In genomic region chr4:1856920-1857699, GRCh38 we compare ENCODE assay signal across 8 cellular contexts. TPM values are rescaled to one million over a fixed set of nuclear protein-coding genes. Genes with fewer than 3 reads are reported as not detected.
DNase-seq lines count a peak whose midpoint lies in the region; ATAC-seq, FAIRE-seq and TF ChIP-seq lines count a peak whose summit lies in the region.

No MANE protein-coding gene starts in this region.

- no peak for TF ChIP-seq EP300 in K562 (IDR thresholded peaks at IDR 0.05; ENCODE audit: low read length)

- peaks cover 13% of the 10 kb centered on the region for H3K36me3 Mint-ChIP-seq in HFFc6 (ENCODE audit: low read depth)
- peaks cover 0 to 11% of the 10 kb centered on the region in 2 donors for H3K36me3 Mint-ChIP-seq in stimulated activated naive B cell treated with anti-CD40 and anti-IgM and Interleukin-4, amounts not matched to agents 10 μg/mL and 1 μg/mL and 100 μg/mL, for 72 hours

- in situ Hi-C loops in K562 (cut with MboI) = no loop called here

- TF ChIP-seq POLR2A in K562 (conservative IDR thresholded peaks at IDR 0.05) = no peak

- H2AFZ ChIP-seq in K562 (ENCODE audit: low read depth, low read length) = peak overlapping the region; percentile 96
- peak overlapping the region; percentile 86 for H2AFZ ChIP-seq in keratinocyte (ENCODE audit: control insufficient read depth, low read length)

- H3K4me3 Mint-ChIP-seq in HFFc6 = peak overlapping the region; percentile 89
- peak overlapping the region; percentile 86 to 91 for H3K4me3 Mint-ChIP-seq in stimulated activated naive B cell treated with anti-CD40 and anti-IgM and Interleukin-4, amounts not matched to agents 10 μg/mL and 1 μg/mL and 100 μg/mL, for 72 hours

- H3K27me3 ChIP-seq in K562 (ENCODE audit: control insufficient read depth in 2 of 2, insufficient read depth in 2 of 2, low read length in 2 of 2) (no peaks in the 10 kb centered on the region), keratinocyte (ENCODE audit: control insufficient read depth, extremely low read depth, insufficient read depth, low read length) (peaks cover 2% of the 10 kb centered on the region)

- H3K9me3 ChIP-seq in K562 (replicated peaks; ENCODE audit: control insufficient read depth, insufficient read depth, low read depth, low read length) = no peaks in the 10 kb centered on the region
- H3K9me3 ChIP-seq in keratinocyte (ENCODE audit: control insufficient read depth, low read depth, low read length) = no peaks in the 10 kb centered on the region

- H3K4me1 ChIP-seq in K562 (replicated peaks in 1 of 2; ENCODE audit: control insufficient read depth in 2 of 2, insufficient read depth in 2 of 2, low read length in 2 of 2) (peaks cover 32 to 55% of the 10 kb centered on the region in 2 experiments), keratinocyte (ENCODE audit: control insufficient read depth, extremely low read depth, insufficient read depth, low read length) (peaks cover 30% of the 10 kb centered on the region)

- peaks cover 60% of the 10 kb centered on the region for H3K79me2 ChIP-seq in K562 (ENCODE audit: control insufficient read depth, insufficient read depth, low read length)
- peaks cover 54% of the 10 kb centered on the region for H3K79me2 ChIP-seq in keratinocyte (ENCODE audit: control insufficient read depth, insufficient read depth, low read length)

- ATAC-seq in K562 (peak; percentile 17), HG03196 (IDR thresholded peaks at IDR 0.05; ENCODE audit: unreplicated experiment) (no peak)
- ATAC-seq in stimulated activated naive B cell treated with anti-CD40 and anti-IgM and Interleukin-4, amounts not matched to agents 10 μg/mL and 1 μg/mL and 100 μg/mL, for 72 hours (replicated peaks) = no peak

- dilution Hi-C loops in keratinocyte (cut with MboI; ENCODE audit: extremely low pct_ligation_motif_present, low sequenced_read_pairs) = no loop called here

- H3K9me3 Mint-ChIP-seq in HFFc6 = no peaks in the 10 kb centered on the region
- no peaks in the 10 kb centered on the region for H3K9me3 Mint-ChIP-seq in stimulated activated naive B cell treated with anti-CD40 and anti-IgM and Interleukin-4, amounts not matched to agents 10 μg/mL and 1 μg/mL and 100 μg/mL, for 72 hours

- H4K20me1 ChIP-seq in K562 (replicated peaks; ENCODE audit: control insufficient read depth, insufficient read depth, low read length) (peaks cover 15% of the 10 kb centered on the region; the same call in 1 of the 2 replicates), keratinocyte (ENCODE audit: control insufficient read depth, extremely low read depth, insufficient read depth, low read length) (peaks cover 6% of the 10 kb centered on the region)

- POLR2A ChIA-PET in K562 (lab: Yijun Ruan, JAX) = interaction anchor here (0.7 to 4.3 kb wide), 7 partner anchors 10 to 197 kb away, joined by 3 to 17 read pairs (median 4); partner anchors contain the start of gene NSD2

- intact Hi-C loops in K562 (cut with micrococcal nuclease) = loop anchor here (1.0 kb wide), 1 partner anchor 42 kb away; no protein-coding TSS in a partner anchor

- H3K4me2 ChIP-seq in K562 (ENCODE audit: insufficient read depth, low read length) (peak overlapping the region; percentile 91), keratinocyte (ENCODE audit: control insufficient read depth, extremely low read depth, insufficient read depth, low read depth, low read length) (peak overlapping the region; percentile 91)

- BruUV-seq in K562 (replicated peaks; lab: Mats Ljungman, UMichigan) = no TSS peak

- DNase-seq in AG08395 (ENCODE audit: low spot score) (peak; percentile 44), HFFc6 (no peak), K562 (ENCODE audit: extremely low read depth in 1 of 4, low spot score in 3 of 4) (peak in 3 of 4 experiments; percentile 43 to 54 (median 43)), keratinocyte (ENCODE audit: low read depth, low spot score) (no peak), NCI-H1930 (lab: John Stamatoyannopoulos, UW) (no peak), cerebellar nuclear complex (lab: John Stamatoyannopoulos, UW) (no peak)
- DNase-seq in stimulated activated naive B cell treated with anti-CD40 and anti-IgM and Interleukin-4, amounts not matched to agents 10 μg/mL and 1 μg/mL and 100 μg/mL, for 72 hours = no peak

- H3K9me1 ChIP-seq in K562 (ENCODE audit: control insufficient read depth, insufficient read depth, low read length) (peaks cover 11% of the 10 kb centered on the region), keratinocyte (ENCODE audit: control insufficient read depth, extremely low read depth, insufficient read depth, low read length) (peaks cover 9% of the 10 kb centered on the region)

- peak overlapping the region; percentile 79 for H3K27ac Mint-ChIP-seq in HFFc6
- peak overlapping the region; percentile 88 for H3K27ac Mint-ChIP-seq in stimulated activated naive B cell treated with anti-CD40 and anti-IgM and Interleukin-4, amounts not matched to agents 10 μg/mL and 1 μg/mL and 100 μg/mL, for 72 hours

- WGBS in K562 (ENCODE audit: insufficient coverage, low coverage, missing lambda C conversion rate) = 28% methylated on average over 27 of the region's 33 CpGs

- H3K4me1 Mint-ChIP-seq in HFFc6 (ENCODE audit: low read depth) = peaks cover 37% of the 10 kb centered on the region
- peaks cover 29 to 50% of the 10 kb centered on the region in 2 donors for H3K4me1 Mint-ChIP-seq in stimulated activated naive B cell treated with anti-CD40 and anti-IgM and Interleukin-4, amounts not matched to agents 10 μg/mL and 1 μg/mL and 100 μg/mL, for 72 hours

- H3K9ac ChIP-seq in K562 (ENCODE audit: insufficient read depth in 1 of 2, low read depth in 2 of 2, low read length in 2 of 2) (peak overlapping the region; percentile 84 to 100), keratinocyte (ENCODE audit: control insufficient read depth, extremely low read depth, insufficient read depth, low read length) (peak overlapping the region; percentile 94)

- TF ChIP-seq RAD21 in K562 (CRISPR knock-in tag; conservative IDR thresholded peaks at IDR 0.05 in 1 of 2, IDR thresholded peaks at IDR 0.05 in 1 of 2) = no peak

- H3K4me3 ChIP-seq in K562 = peak overlapping the region; percentile 94
- H3K4me3 ChIP-seq in keratinocyte (ENCODE audit: control insufficient read depth in 2 of 3, extremely low read depth in 1 of 3, insufficient read depth in 2 of 3, low read depth in 1 of 3, low read length in 3 of 3) = peak overlapping the region; percentile 82 to 91 (median 85)

- CTCF ChIA-PET in K562 (lab: Yijun Ruan, JAX; ENCODE audit: low intra/inter-chr PET ratio) = interaction anchor here (2.7 kb wide), 1 partner anchor 42 kb away, joined by 6 read pairs; no protein-coding TSS in a partner anchor

- peaks cover 1% of the 10 kb centered on the region; the same call in 1 of the 2 replicates for H3K27me3 Mint-ChIP-seq in HFFc6 (ENCODE audit: insufficient read depth)
- no peaks in the 10 kb centered on the region for H3K27me3 Mint-ChIP-seq in stimulated activated naive B cell treated with anti-CD40 and anti-IgM and Interleukin-4, amounts not matched to agents 10 μg/mL and 1 μg/mL and 100 μg/mL, for 72 hours

- peak overlapping the region; percentile 84 for H3K27ac ChIP-seq in K562 (ENCODE audit: extremely low read depth, low read depth, low read length)
- H3K27ac ChIP-seq in keratinocyte (ENCODE audit: control insufficient read depth, insufficient read depth, low read length) = peak overlapping the region; percentile 61

- FAIRE-seq in K562 (lab: Jason Lieb, UNC) (no peak), keratinocyte (lab: Jason Lieb, UNC) (no peak)

- TF ChIP-seq CTCF in HFFc6 (IDR thresholded peaks at IDR 0.05) = no peak; the same call in 1 of the 2 replicates
- TF ChIP-seq CTCF in K562 (IDR thresholded peaks at IDR 0.05 in 2 of 3, conservative IDR thresholded peaks at IDR 0.05 in 1 of 3; ENCODE audit: insufficient read depth in 2 of 3, low read depth in 1 of 3, low read length in 3 of 3) = 0 out of 6 replicates have a peak, but pooled peaks of 1 of the 3 experiments have one; percentile 3
- TF ChIP-seq CTCF in keratinocyte (optimal IDR thresholded peaks at IDR 0.05 in 1 of 3, IDR thresholded peaks at IDR 0.05 in 1 of 3, conservative IDR thresholded peaks at IDR 0.05 in 1 of 3; ENCODE audit: extremely low read depth in 1 of 3, insufficient read depth in 2 of 3, low read length in 3 of 3) = no peak

- peaks cover 16% of the 10 kb centered on the region for H3K36me3 ChIP-seq in K562 (ENCODE audit: control insufficient read depth, insufficient read depth, low read length)
- H3K36me3 ChIP-seq in keratinocyte (ENCODE audit: control insufficient read depth in 2 of 2, extremely low read depth in 1 of 2, insufficient read depth in 2 of 2, low read length in 2 of 2) = peaks cover 0 to 4% of the 10 kb centered on the region in 2 experiments

RNA-seq across cellular contexts. Expression of gene LETM1, which starts 1.2 kb away (rescaled TPM):
- 10 to 100 TPM; 47.4 to 64.0 (median 53.3) TPM for total RNA-seq in HFFc6 (2021; fragmentation: NEBNext Ultra II Directional; extraction: Animal tissue kit (Norgen Biotek cat#: 25700))
- 127 and 320 TPM in 2 replicates for total RNA-seq in K562 (2011; cell fraction: chromatin; rRNA removed; ENCODE audit: low replicate concordance)
- 226 and 230 TPM in 2 replicates for total RNA-seq in K562 (2011; cell fraction: nucleolus; rRNA removed)
- 127 and 144 TPM in 2 replicates for total RNA-seq in K562 (2011; cell fraction: nucleoplasm; rRNA removed)
- 99.1 and 118 TPM in 2 replicates for total RNA-seq in K562 (2014; rRNA removed)
- total RNA-seq in K562 (2014; rRNA removed; fragmentation: Illumina TruSeq; extraction: Trizol) = 26.9 and 33.1 TPM in 2 replicates
- total RNA-seq in K562 (2015; rRNA removed; fragmentation: Illumina TruSeq; extraction: Trizol) = 48.3 and 49.6 TPM in 2 replicates
- total RNA-seq in K562 (2021) = 105 and 109 TPM in 2 replicates
- 28.3 and 38.6 TPM in 2 replicates for polyA plus RNA-seq in K562 (2011; rRNA removed)
- 25.3 and 48.8 TPM in 2 replicates for polyA plus RNA-seq in K562 (2011; cell fraction: cytosol; rRNA removed)
- polyA plus RNA-seq in K562 (2011; cell fraction: nucleus; rRNA removed) = 122 and 226 TPM in 2 replicates
- polyA plus RNA-seq in K562 (2012) = 34.0 and 53.2 TPM in 2 replicates
- polyA plus RNA-seq in K562 (2014; fragmentation: Illumina TruSeq; extraction: Trizol) = 35.0 and 44.2 TPM in 2 replicates
- polyA plus RNA-seq in K562 (2014; fragmentation: Nextera tagmentation; extraction: Ambion mirVana) = 1 to 10 TPM; 3.9 to 5.6 TPM
- polyA plus RNA-seq in K562 (2014; rRNA removed) = 67.7 and 72.0 TPM in 2 replicates
- 43.8 and 47.1 TPM in 2 replicates for polyA minus RNA-seq in K562 (2011; rRNA and poly(A)+ RNA removed)
- polyA minus RNA-seq in K562 (2011; cell fraction: cytosol; rRNA and poly(A)+ RNA removed) = 67.2 and 76.8 TPM in 2 replicates
- polyA minus RNA-seq in K562 (2011; cell fraction: nucleus; rRNA and poly(A)+ RNA removed) = 76.1 and 82.1 TPM in 2 replicates
- polyA plus RNA-seq in keratinocyte = 23.4 to 37.7 TPM (median 25.6 TPM) in 3 replicates
- 25.1 TPM for polyA plus RNA-seq in keratinocyte (2011; ENCODE audit: low read depth)
- polyA plus RNA-seq in keratinocyte (2011; cell fraction: cytosol; rRNA removed) = 17.1 and 24.3 TPM in 2 replicates
- polyA plus RNA-seq in keratinocyte (2011; cell fraction: nucleus; rRNA removed) = 88.6 TPM in 2 replicates
- polyA plus RNA-seq in keratinocyte (2012; ENCODE audit: low replicate concordance) = 27.2 and 50.9 TPM in 2 replicates
- polyA minus RNA-seq in keratinocyte = 50.8 to 82.7 TPM (median 68.3 TPM) in 3 replicates
- polyA minus RNA-seq in keratinocyte (2011; cell fraction: cytosol; rRNA and poly(A)+ RNA removed) = 134 TPM
- polyA minus RNA-seq in keratinocyte (2011; cell fraction: nucleus; rRNA and poly(A)+ RNA removed) = 103 and 113 TPM in 2 replicates

RNA-seq across cellular contexts. Expression of gene NSD2, which starts 14.1 kb away (rescaled TPM):
- 100 to 1,000 TPM in 4 of 6 experiments, 10 to 100 TPM in 2; 65.2 to 121 (median 109) TPM for total RNA-seq in HFFc6 (2021; fragmentation: NEBNext Ultra II Directional; extraction: Animal tissue kit (Norgen Biotek cat#: 25700))
- 289 and 389 TPM in 2 replicates for total RNA-seq in K562 (2011; cell fraction: chromatin; rRNA removed; ENCODE audit: low replicate concordance)
- total RNA-seq in K562 (2011; cell fraction: nucleolus; rRNA removed) = 139 and 156 TPM in 2 replicates
- 199 and 236 TPM in 2 replicates for total RNA-seq in K562 (2011; cell fraction: nucleoplasm; rRNA removed)
- 51.8 and 60.7 TPM in 2 replicates for total RNA-seq in K562 (2014; rRNA removed)
- total RNA-seq in K562 (2014; rRNA removed; fragmentation: Illumina TruSeq; extraction: Trizol) = 76.3 and 81.4 TPM in 2 replicates
- total RNA-seq in K562 (2015; rRNA removed; fragmentation: Illumina TruSeq; extraction: Trizol) = 55.7 and 58.8 TPM in 2 replicates
- total RNA-seq in K562 (2021) = 112 and 126 TPM in 2 replicates
- 48.5 and 59.2 TPM in 2 replicates for polyA plus RNA-seq in K562 (2011; rRNA removed)
- polyA plus RNA-seq in K562 (2011; cell fraction: cytosol; rRNA removed) = 29.9 and 35.2 TPM in 2 replicates
- 134 and 155 TPM in 2 replicates for polyA plus RNA-seq in K562 (2011; cell fraction: nucleus; rRNA removed)
- 52.3 and 53.7 TPM in 2 replicates for polyA plus RNA-seq in K562 (2012)
- polyA plus RNA-seq in K562 (2014; fragmentation: Illumina TruSeq; extraction: Trizol) = 62.7 and 74.1 TPM in 2 replicates
- 1 to 10 TPM; 6.4 to 9.7 TPM for polyA plus RNA-seq in K562 (2014; fragmentation: Nextera tagmentation; extraction: Ambion mirVana)
- 53.5 and 58.5 TPM in 2 replicates for polyA plus RNA-seq in K562 (2014; rRNA removed)
- polyA minus RNA-seq in K562 (2011; rRNA and poly(A)+ RNA removed) = 106 and 124 TPM in 2 replicates
- 58.0 and 70.8 TPM in 2 replicates for polyA minus RNA-seq in K562 (2011; cell fraction: cytosol; rRNA and poly(A)+ RNA removed)
- 57.1 and 96.7 TPM in 2 replicates for polyA minus RNA-seq in K562 (2011; cell fraction: nucleus; rRNA and poly(A)+ RNA removed)
- 4.2 to 25.9 TPM (median 22.6 TPM) in 3 replicates for polyA plus RNA-seq in keratinocyte
- 7.7 TPM for polyA plus RNA-seq in keratinocyte (2011; ENCODE audit: low read depth)
- 8.3 and 11.0 TPM in 2 replicates for polyA plus RNA-seq in keratinocyte (2011; cell fraction: cytosol; rRNA removed)
- polyA plus RNA-seq in keratinocyte (2011; cell fraction: nucleus; rRNA removed) = 17.0 and 17.9 TPM in 2 replicates
- polyA plus RNA-seq in keratinocyte (2012; ENCODE audit: low replicate concordance) = 6.0 and 27.5 TPM in 2 replicates
- polyA minus RNA-seq in keratinocyte = 14.8 to 64.9 TPM (median 37.3 TPM) in 3 replicates
- 13.6 TPM for polyA minus RNA-seq in keratinocyte (2011; cell fraction: cytosol; rRNA and poly(A)+ RNA removed)
- 10.3 and 16.2 TPM in 2 replicates for polyA minus RNA-seq in keratinocyte (2011; cell fraction: nucleus; rRNA and poly(A)+ RNA removed)

Comparison
In these comparisons a context has a peak if more than half of its experiments do, and no peak if none do; other contexts are left out.
1. DNase-seq: peak in AG08395 (single experiment) and K562 (3 of 4); none in HFFc6 (single experiment), keratinocyte (single experiment), stimulated activated naive B cell treated with anti-CD40 and anti-IgM and Interleukin-4, amounts not matched to agents 10 μg/mL and 1 μg/mL and 100 μg/mL, for 72 hours (single experiment), NCI-H1930 (0 of 2) and cerebellar nuclear complex (0 of 2).